Comparison of ENCODE assay signal across 8 cellular contexts in genomic region chr16:27549607-27549856, GRCh38. TPM values are rescaled to one million over a fixed set of nuclear protein-coding genes. Genes with fewer than 3 reads are reported as not detected.
A peak's percentile ranks its signal among the peaks of the same experiment; 100 is the strongest.
DNase-seq lines count a peak whose midpoint lies in the region; ATAC-seq and TF ChIP-seq lines count a peak whose summit lies in the region.

No MANE protein-coding gene starts in this region.

- peak; percentile 28 for ATAC-seq in GM19351 (IDR thresholded peaks at IDR 0.05; ENCODE audit: unreplicated experiment)
- peak; percentile 22 for ATAC-seq in HG03108 (IDR thresholded peaks at IDR 0.05; ENCODE audit: unreplicated experiment)
- ATAC-seq in left colon = peak; percentile 59

- H3K9ac ChIP-seq in adipocyte (ENCODE audit: low read length) = peak overlapping the region; percentile 89

- intact Hi-C loops in left colon (cut with DNase I, micrococcal nuclease) = no loop called here
- intact Hi-C loops in tibial artery (cut with DNase I; ENCODE audit: low total_unique reads) = loop anchor here (5.0 kb wide), 1 partner anchor 663 kb away; the partner anchor contains the start of gene XPO6

- H3K27me3 ChIP-seq in adipocyte (replicated peaks; ENCODE audit: control insufficient read depth, insufficient read depth, low read length) (no peaks in the 10 kb centered on the region), tibial artery (no peaks in the 10 kb centered on the region)

- H3K4me1 ChIP-seq in adipocyte (ENCODE audit: control insufficient read depth, insufficient read depth, low read length) (peaks cover 35% of the 10 kb centered on the region), tibial artery (peaks cover 0 to 36% (median 34%) of the 10 kb centered on the region in 4 donors)

- H3K36me3 ChIP-seq in adipocyte (ENCODE audit: control insufficient read depth, insufficient read depth, low read length, severe bottlenecking) = peaks cover 10% of the 10 kb centered on the region
- peaks cover 9 to 13% (median 13%) of the 10 kb centered on the region in 3 donors for H3K36me3 ChIP-seq in tibial artery

- peak overlapping the region; percentile 93 for H3K4me3 ChIP-seq in adipocyte (ENCODE audit: low read length)
- H3K4me3 ChIP-seq in tibial artery = peak overlapping the region; percentile 78 to 85

- H3K27ac ChIP-seq in tibial artery = peak overlapping the region; percentile 76 to 82

- DNase-seq in adipocyte (ENCODE audit: low read depth) = no peak
- DNase-seq in left colon = no peak
- no peak for DNase-seq in tibial artery
- no peak for DNase-seq in KG1 (lab: John Stamatoyannopoulos, UW)
- no peak for DNase-seq in dedifferentiated amniotic fluid mesenchymal stem cell (ENCODE audit: extremely low spot score)
- DNase-seq in stimulated activated naive CD4-positive, alpha-beta T cell treated with Interleukin-2 at 50 U/mL for 16 hours (lab: John Stamatoyannopoulos, UW) = no peak

- H3K9me3 ChIP-seq in adipocyte (ENCODE audit: control insufficient read depth, low read length) = no peaks in the 10 kb centered on the region
- H3K9me3 ChIP-seq in tibial artery = no peaks in the 10 kb centered on the region

- TF ChIP-seq CTCF in tibial artery (IDR thresholded peaks at IDR 0.05) = no peak

RNA-seq across cellular contexts. Expression of gene GTF3C1, which starts 0.2 kb away (rescaled TPM):
- total RNA-seq in left colon = 10 to 100 TPM; 45.8 to 48.8 TPM

RNA-seq across cellular contexts. Expression of gene KATNIP, which starts 0.4 kb away (rescaled TPM):
- total RNA-seq in left colon = 10 to 100 TPM; 30.2 to 38.7 TPM
